Comparison of ENCODE assay signal across 18 cellular contexts in genomic region chr14:89519000-89519399, GRCh38.
"Had no signal": no experiment of that assay in that cellular context is flagged by ENCODE, and none has a peak within 500 bp of the region (broad histone marks: within the 10 kb centered on the region; RNA-seq: fewer than 3 reads in every experiment).

No MANE protein-coding gene starts in this region.

- H3K27me3 ChIP-seq: gastrocnemius medialis, sigmoid colon, stomach had no signal

- H3K36me3 ChIP-seq: gastrocnemius medialis, lower lobe of right lung, sigmoid colon had no signal

- ATAC-seq: gastrocnemius medialis, psoas muscle had no signal

- H3K4me3 ChIP-seq: coronary artery, gastrocnemius medialis, left ventricle myocardium inferior, lower lobe of right lung, psoas muscle, sigmoid colon, skin epidermis, stomach had no signal

- H3K27ac Mint-ChIP-seq: endodermal cell, memory B cell, nephron progenitor cell, type B pancreatic cell had no signal

- DNase-seq: effector CD4-positive, alpha-beta T cell; endodermal cell; erythroblast; gastrocnemius medialis; glutamatergic neuron; islet precursor cell; left ventricle myocardium inferior; lower lobe of right lung; midbrain; nephron progenitor cell; psoas muscle; sigmoid colon; stimulated activated naive CD4-positive, alpha-beta T cell; stomach had no signal

- H3K4me1 ChIP-seq: gastrocnemius medialis, left ventricle myocardium inferior, lower lobe of right lung, psoas muscle, sigmoid colon, stomach had no signal

- H3K4me3 Mint-ChIP-seq: endodermal cell, memory B cell, nephron progenitor cell, type B pancreatic cell had no signal

- H3K9me3 ChIP-seq: gastrocnemius medialis had no signal

- H3K27me3 Mint-ChIP-seq: memory B cell, type B pancreatic cell had no signal

- H3K27ac ChIP-seq: coronary artery, gastrocnemius medialis, left ventricle myocardium inferior, lower lobe of right lung, psoas muscle, sigmoid colon, skin epidermis, stomach had no signal
